ENCODE assay signal across 9 cellular contexts in the genomic region with DNA sequence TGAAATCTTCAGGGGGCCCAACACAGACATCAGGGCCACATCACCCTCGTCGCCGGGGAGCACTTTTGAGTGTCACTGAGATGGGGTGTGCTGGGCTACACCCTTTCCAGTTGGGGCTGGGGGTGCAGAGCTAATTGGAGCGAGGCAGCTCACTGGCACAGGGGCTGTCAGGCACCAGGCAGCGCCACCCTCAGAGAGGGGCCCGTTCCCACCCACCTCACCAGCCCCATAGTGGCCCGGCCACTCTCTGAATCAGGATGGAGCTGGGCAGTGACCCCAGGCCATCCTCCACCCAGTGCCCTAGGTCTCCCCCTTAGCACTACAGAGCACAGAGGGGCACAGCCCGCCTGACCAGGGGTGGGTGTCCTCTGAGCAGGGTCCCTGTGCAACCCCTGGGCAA.
"Had no signal": no experiment of that assay in that cellular context is flagged by ENCODE, and none has a peak within 500 bp of the region (broad histone marks: within the 10 kb centered on the region; RNA-seq: fewer than 3 reads in every experiment).

No MANE protein-coding gene starts in this region.

- H3K27ac ChIP-seq: GM23248 had no signal

- H3K36me3 ChIP-seq: HAP-1 had no signal

- H3K9ac ChIP-seq: GM23248 had no signal

- H3K4me2 ChIP-seq: GM23338 had no signal

- H2AFZ ChIP-seq: GM23248, GM23338 had no signal

- H3K4me3 ChIP-seq: GM23248, GM23338, HAP-1 had no signal

- H3K4me1 ChIP-seq: HAP-1 had no signal

- FAIRE-seq: H54 had no signal

- DNase-seq: GM23248, GOT3, H9, HCEC 1CT, HFFc6 had no signal

- ATAC-seq: GM23338, HCT116 had no signal

- H3K9me3 ChIP-seq: HAP-1 had no signal
